Comparison of ENCODE assay signal across 25 cellular contexts in genomic region chr22:31446767-31447166, GRCh38.
"Had no signal": no experiment of that assay in that cellular context is flagged by ENCODE, and none has a peak within 500 bp of the region (broad histone marks: within the 10 kb centered on the region; RNA-seq: fewer than 3 reads in every experiment).

No MANE protein-coding gene starts in this region.

- H3K4me1 Mint-ChIP-seq: brain had no signal

- H2AFZ ChIP-seq: PC-9 had no signal

- H3K4me3 Mint-ChIP-seq: activated B cell treated with CpG ODN at 0.5 μM for 24 hours; activated CD4-positive, alpha-beta T cell treated with anti-CD3 and anti-CD28 coated beads, Interleukin-2, amount 10 ng/mL, durations not matched to agents 24 days and 14 days; activated CD8-positive, alpha-beta memory T cell treated with anti-CD3 and anti-CD28 coated beads, Interleukin-2, amount 10 ng/mL, durations not matched to agents 7 days and 5 days; activated naive CD4-positive, alpha-beta T cell treated with anti-CD3 and anti-CD28 coated beads for 36 hours; activated naive CD8-positive, alpha-beta T cell; activated T-helper 17 cell treated with anti-CD3 and anti-CD28 coated beads, Interleukin-2, amount 50 U/mL, for 72 hours; brain; T-helper 17 cell had no signal

- H3K4me2 ChIP-seq: PC-9 had no signal

- H3K27me3 Mint-ChIP-seq: activated B cell treated with CpG ODN at 0.5 μM for 24 hours; activated CD4-positive, alpha-beta T cell treated with anti-CD3 and anti-CD28 coated beads, Interleukin-2, amount 10 ng/mL, durations not matched to agents 24 days and 14 days; activated CD8-positive, alpha-beta memory T cell treated with anti-CD3 and anti-CD28 coated beads, Interleukin-2, amount 10 ng/mL, durations not matched to agents 7 days and 5 days; activated naive CD8-positive, alpha-beta T cell; activated T-helper 17 cell treated with anti-CD3 and anti-CD28 coated beads, Interleukin-2, amount 50 U/mL, for 72 hours; brain; T-helper 17 cell had no signal

- FAIRE-seq: astrocyte, TTC549 had no signal

- DNase-seq: activated B cell treated with CpG ODN at 0.5 μM for 24 hours; activated CD4-positive, alpha-beta T cell treated with anti-CD3 and anti-CD28 coated beads for 1 hour; activated CD4-positive, alpha-beta T cell treated with anti-CD3 and anti-CD28 coated beads, Interleukin-2, amount 10 ng/mL, durations not matched to agents 24 days and 14 days; activated CD4-positive, alpha-beta T cell treated with anti-CD3 and anti-CD28 coated beads, Interleukin-2, amount 50 U/mL, for 48 hours; activated CD8-positive, alpha-beta memory T cell treated with anti-CD3 and anti-CD28 coated beads, Interleukin-2, amount 10 ng/mL, durations not matched to agents 7 days and 5 days; activated gamma-delta T cell; activated naive CD4-positive, alpha-beta T cell treated with anti-CD3 and anti-CD28 coated beads for 36 hours; activated T-cell treated with anti-CD3 and anti-CD28 coated beads, Interleukin-2, amount 50 U/mL, for 48 hours; amygdala; cerebellar nuclear complex; Karpas-422; NCI-H146; NCI-H187 treated with DMSO at 0.1 percent for 48 hours; NCI-H2081 treated with DMSO at 0.1 percent for 48 hours; NCI-H446; NCI-H524; PC-9; SIG-M5; T-helper 17 cell; T1000 had no signal

- H3K27ac Mint-ChIP-seq: activated B cell treated with CpG ODN at 0.5 μM for 24 hours; activated CD4-positive, alpha-beta T cell treated with anti-CD3 and anti-CD28 coated beads, Interleukin-2, amount 10 ng/mL, durations not matched to agents 24 days and 14 days; activated CD8-positive, alpha-beta memory T cell treated with anti-CD3 and anti-CD28 coated beads, Interleukin-2, amount 10 ng/mL, durations not matched to agents 7 days and 5 days; activated naive CD4-positive, alpha-beta T cell treated with anti-CD3 and anti-CD28 coated beads for 36 hours; activated naive CD8-positive, alpha-beta T cell; activated T-helper 17 cell treated with anti-CD3 and anti-CD28 coated beads, Interleukin-2, amount 50 U/mL, for 72 hours; T-helper 17 cell had no signal

- ATAC-seq: activated CD8-positive, alpha-beta memory T cell treated with anti-CD3 and anti-CD28 coated beads, Interleukin-2, amount 10 ng/mL, durations not matched to agents 7 days and 5 days; activated T-helper 17 cell treated with anti-CD3 and anti-CD28 coated beads, Interleukin-2, amount 50 U/mL, for 72 hours; T-helper 17 cell had no signal

- H3K4me3 ChIP-seq: PC-9 had no signal

- H3K27ac ChIP-seq: PC-9 had no signal

- H3K9me3 Mint-ChIP-seq: activated B cell treated with CpG ODN at 0.5 μM for 24 hours; activated CD4-positive, alpha-beta T cell treated with anti-CD3 and anti-CD28 coated beads, Interleukin-2, amount 10 ng/mL, durations not matched to agents 24 days and 14 days; activated naive CD4-positive, alpha-beta T cell treated with anti-CD3 and anti-CD28 coated beads for 36 hours; activated T-helper 17 cell treated with anti-CD3 and anti-CD28 coated beads, Interleukin-2, amount 50 U/mL, for 72 hours; brain had no signal
